In genomic region chrX:150683536-150684146, GRCh38 we compare ENCODE assay signal across 8 cellular contexts. TPM values are rescaled to one million over a fixed set of nuclear protein-coding genes. Genes with fewer than 3 reads are reported as not detected.
DNase-seq lines count a peak whose midpoint lies in the region; ATAC-seq and TF ChIP-seq lines count a peak whose summit lies in the region.

No MANE protein-coding gene starts in this region.

- peak; percentile 71 for DNase-seq in DMS53 (lab: John Stamatoyannopoulos, UW)
- no peak for DNase-seq in H9
- peak; percentile 30 to 45 (median 33) for DNase-seq in effector memory CD8-positive, alpha-beta T cell
- peak; percentile 20 for DNase-seq in renal cortical epithelial cell (ENCODE audit: low read depth)

- H3K9me3 ChIP-seq in H9 (ENCODE audit: control insufficient read depth, low read depth, low read length), result no peaks in the 10 kb centered on the region
- H3K9me3 ChIP-seq in OCI-LY3 (ENCODE audit: insufficient read depth, low read length), result no peaks in the 10 kb centered on the region

- H3K4me1 ChIP-seq in H9 (ENCODE audit: insufficient read depth, low read length) (peaks cover 4% of the 10 kb centered on the region; the same call in 1 of the 2 replicates), OCI-LY3 (ENCODE audit: low read length) (peaks cover 2% of the 10 kb centered on the region)

- TF ChIP-seq CTCF in H9 (conservative IDR thresholded peaks at IDR 0.05), result peak; percentile 68
- peak; percentile 68 for TF ChIP-seq CTCF in OCI-LY3 (IDR thresholded peaks at IDR 0.05; ENCODE audit: low read depth, low read length)

- no peaks in the 10 kb centered on the region for H3K36me3 ChIP-seq in OCI-LY3 (replicated peaks; ENCODE audit: low read depth, low read length)

- H3K27ac ChIP-seq in H9 (ENCODE audit: insufficient read length, low read depth, low read length), result no peak overlapping the region
- no peak overlapping the region for H3K27ac ChIP-seq in OCI-LY3 (ENCODE audit: low read length)

- no peak overlapping the region for H3K56ac ChIP-seq in H9 (ENCODE audit: insufficient read length, low read depth, low read length)

- no peak overlapping the region for H2BK20ac ChIP-seq in H9 (ENCODE audit: low read depth, low read length, poor library complexity, severe bottlenecking)

- no peak overlapping the region for H3K18ac ChIP-seq in H9 (ENCODE audit: insufficient read length, low read depth, low read length)

- peaks cover 5 to 9% of the 10 kb centered on the region in 2 experiments; a peak in 3 of 4 replicates for H3K4me1 Mint-ChIP-seq in H9
- peaks cover 6 to 10% of the 10 kb centered on the region in 2 donors for H3K4me1 Mint-ChIP-seq in effector memory CD8-positive, alpha-beta T cell (ENCODE audit: low read depth in 2 of 2)

- H3K4me3 ChIP-seq in OCI-LY3 (ENCODE audit: low read length), result no peak overlapping the region

- ATAC-seq in effector memory CD8-positive, alpha-beta T cell (replicated peaks), result peak; percentile 62
- ATAC-seq in HG03378 (IDR thresholded peaks at IDR 0.05; ENCODE audit: unreplicated experiment) (no peak), HG02870 (IDR thresholded peaks at IDR 0.05; ENCODE audit: unreplicated experiment) (no peak), HG02981 (IDR thresholded peaks at IDR 0.05; ENCODE audit: unreplicated experiment) (no peak)

- H2BK5ac ChIP-seq in H9 (ENCODE audit: insufficient read length, low read length), result no peak overlapping the region

- peaks cover 62 to 66% of the 10 kb centered on the region in 2 experiments for H3K9me3 Mint-ChIP-seq in H9
- H3K9me3 Mint-ChIP-seq in effector memory CD8-positive, alpha-beta T cell, result no peaks in the 10 kb centered on the region

- WGBS in H9 (ENCODE audit: extremely low coverage, insufficient read length, low lambda C conversion rate), result no CpG with 5 or more reads among the region's 7 CpGs

- H3K23me2 ChIP-seq in H9 (ENCODE audit: insufficient read length, low read depth, low read length, poor library complexity, severe bottlenecking), result no peaks in the 10 kb centered on the region

- no peaks in the 10 kb centered on the region for H3K79me1 ChIP-seq in H9 (ENCODE audit: insufficient read depth, low read depth, low read length, poor library complexity, severe bottlenecking)

- no peak overlapping the region for H2BK12ac ChIP-seq in H9 (ENCODE audit: insufficient read length, low read depth, low read length)

- H4K20me1 ChIP-seq in H9 (ENCODE audit: control insufficient read depth, insufficient read depth, insufficient read length), result no peaks in the 10 kb centered on the region
- no peaks in the 10 kb centered on the region for H4K20me1 ChIP-seq in OCI-LY3 (ENCODE audit: insufficient read depth, low read length)

- H3K9ac ChIP-seq in H9 (ENCODE audit: extremely low read depth, insufficient read length, low read length) (no peak overlapping the region), OCI-LY3 (ENCODE audit: low read length) (no peak overlapping the region)

- no peak overlapping the region for H2BK15ac ChIP-seq in H9 (ENCODE audit: low read depth, low read length)

- no peak overlapping the region for H4K5ac ChIP-seq in H9 (ENCODE audit: insufficient read length, low read depth, low read length)

- H2AFZ ChIP-seq in H9 (ENCODE audit: low read length) (no peak overlapping the region), OCI-LY3 (ENCODE audit: low read depth, low read length) (no peak overlapping the region)

- no peak overlapping the region for H3K4ac ChIP-seq in H9 (ENCODE audit: low read depth, low read length)

- H4K8ac ChIP-seq in H9 (replicated peaks; ENCODE audit: insufficient read length, low read depth, low read length), result no peak overlapping the region

- no peak overlapping the region for H3K4me2 ChIP-seq in H9 (ENCODE audit: insufficient read depth, insufficient read length, low read length)
- H3K4me2 ChIP-seq in OCI-LY3 (ENCODE audit: low read length), result no peak overlapping the region

- no peak overlapping the region for H2AK5ac ChIP-seq in H9 (ENCODE audit: insufficient read length, low read length)

- H3K27me3 Mint-ChIP-seq in H9 (ENCODE audit: low read depth), result peaks cover 2% of the 10 kb centered on the region; the same call in 1 of the 2 replicates
- H3K27me3 Mint-ChIP-seq in effector memory CD8-positive, alpha-beta T cell, result no peaks in the 10 kb centered on the region

- no peak overlapping the region for H4K91ac ChIP-seq in H9 (ENCODE audit: insufficient read length, low read depth, low read length)

- H3K23ac ChIP-seq in H9 (ENCODE audit: insufficient read length, low read depth, low read length), result no peak overlapping the region

- H3K79me2 ChIP-seq in H9 (ENCODE audit: insufficient read depth, low read length) (no peaks in the 10 kb centered on the region), OCI-LY3 (ENCODE audit: low read length) (no peaks in the 10 kb centered on the region)

- no peak overlapping the region for H2BK120ac ChIP-seq in H9 (ENCODE audit: low read depth, low read length, poor library complexity, severe bottlenecking)

- H3T11ph ChIP-seq in H9 (ENCODE audit: low read length), result no peak overlapping the region

- H3K36me3 Mint-ChIP-seq in H9 (ENCODE audit: insufficient read depth in 1 of 3, low read depth in 3 of 3), result peaks cover 6 to 9% (median 9%) of the 10 kb centered on the region in 3 experiments; a peak in 3 of 7 replicates
- no peaks in the 10 kb centered on the region for H3K36me3 Mint-ChIP-seq in effector memory CD8-positive, alpha-beta T cell (ENCODE audit: insufficient read depth)

- H3K14ac ChIP-seq in H9 (ENCODE audit: insufficient read depth, low read length), result no peak overlapping the region

- no peak overlapping the region for H3K27ac Mint-ChIP-seq in H9
- H3K27ac Mint-ChIP-seq in effector memory CD8-positive, alpha-beta T cell, result no peak overlapping the region

- no peak overlapping the region for H3K4me3 Mint-ChIP-seq in H9
- no peak overlapping the region for H3K4me3 Mint-ChIP-seq in effector memory CD8-positive, alpha-beta T cell

- no peaks in the 10 kb centered on the region for H3K27me3 ChIP-seq in H9 (ENCODE audit: insufficient read depth, low read length)
- H3K27me3 ChIP-seq in OCI-LY3 (ENCODE audit: low read depth, low read length), result no peaks in the 10 kb centered on the region

RNA-seq across cellular contexts. Expression of gene MTMR1, which starts 9.6 kb away (rescaled TPM):
- total RNA-seq in H9 (2021) (25.2 and 26.1 TPM in 2 replicates), renal cortical epithelial cell (22.6 and 34.4 TPM in 2 replicates)
